ENCODE assay signal across 21 cellular contexts in the genomic region with DNA sequence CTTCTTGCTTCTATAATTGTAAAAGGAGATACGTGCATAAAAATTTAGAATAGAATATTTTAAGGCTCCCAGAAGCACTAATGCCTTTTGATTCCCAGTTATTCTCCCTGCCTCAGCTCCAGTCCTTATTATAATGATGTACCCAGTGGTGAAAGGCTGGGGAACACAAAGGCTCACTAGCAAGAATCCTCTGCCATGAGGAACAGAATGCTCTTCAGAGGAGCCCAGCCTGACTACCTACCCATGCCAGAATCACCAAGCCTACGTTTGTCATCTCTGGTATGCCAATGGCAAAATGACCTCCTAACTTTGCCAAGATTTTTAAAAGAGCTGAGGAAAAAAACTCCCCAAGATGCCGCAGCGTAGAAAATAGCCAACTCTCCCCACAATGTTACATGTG. TPM values are rescaled to one million over a fixed set of nuclear protein-coding genes. Genes with fewer than 3 reads are reported as not detected.
A peak's percentile ranks its signal among the peaks of the same experiment; 100 is the strongest.
DNase-seq lines count a peak whose midpoint lies in the region; ATAC-seq and TF ChIP-seq lines count a peak whose summit lies in the region.
"Had no signal": no experiment of that assay in that cellular context is flagged by ENCODE, and none has a peak within 500 bp of the region (broad histone marks: within the 10 kb centered on the region; RNA-seq: fewer than 3 reads in every experiment).

No MANE protein-coding gene starts in this region.

- H3K4me1 ChIP-seq in right cardiac atrium (ENCODE audit: control insufficient read depth, insufficient read depth, low read length) (no peaks in the 10 kb centered on the region), heart right ventricle (peaks cover 0 to 22% (median 4%) of the 10 kb centered on the region in 9 donors), right atrium auricular region (no peaks in the 10 kb centered on the region), spleen (no peaks in the 10 kb centered on the region)
- H3K4me1 ChIP-seq: BLaER1, Caco-2 had no signal

- 76% methylated on average over 4 of the region's 4 CpGs for WGBS in right cardiac atrium
- WGBS in heart right ventricle, 2 donors, result 60 to 67% methylated on average over 4 of the region's 4 CpGs
- 84 to 91% (median 89%) methylated on average over 4 of the region's 4 CpGs for WGBS in spleen, 5 donors

- no peak for TF ChIP-seq CTCF in heart right ventricle (IDR thresholded peaks at IDR 0.05)
- no peak for TF ChIP-seq CTCF in right atrium auricular region (IDR thresholded peaks at IDR 0.05)
- TF ChIP-seq CTCF in spleen (IDR thresholded peaks at IDR 0.05 in 8 of 11, conservative IDR thresholded peaks at IDR 0.05 in 3 of 11), result no peak

- no peak for TF ChIP-seq POLR2A in spleen (IDR thresholded peaks at IDR 0.05)

- ATAC-seq in Right ventricle myocardium inferior (peak; percentile 42), right cardiac atrium (no peak), heart right ventricle (peak in 6 of 8 donors; percentile 45 to 75 (median 68)), left ventricle myocardium superior (peak; percentile 74)
- ATAC-seq: CD8-positive, alpha-beta T cell; GM12878; GM23338; HCT116 had no signal

- no peak overlapping the region for H3K27ac ChIP-seq in right cardiac atrium (ENCODE audit: low read length)
- peak overlapping the region in 9 of 10 donors; percentile 14 to 76 (median 45) for H3K27ac ChIP-seq in heart right ventricle
- no peak overlapping the region for H3K27ac ChIP-seq in right atrium auricular region
- H3K27ac ChIP-seq in spleen, result no peak overlapping the region
- H3K27ac ChIP-seq: 22Rv1, BLaER1, C4-2B had no signal

- H3K27me3 ChIP-seq in right cardiac atrium (ENCODE audit: control insufficient read depth, insufficient read depth) (no peaks in the 10 kb centered on the region), heart right ventricle (no peaks in the 10 kb centered on the region), right atrium auricular region (no peaks in the 10 kb centered on the region), spleen (replicated peaks in 1 of 7) (no peaks in the 10 kb centered on the region)
- H3K27me3 ChIP-seq: BLaER1 had no signal

- intact Hi-C loops in Right ventricle myocardium inferior (cut with DNase I), result no loop called here
- intact Hi-C loops in right cardiac atrium (cut with DNase I), result no loop called here
- intact Hi-C loops in heart right ventricle (cut with DNase I), result no loop called here
- intact Hi-C loops in left ventricle myocardium superior (cut with micrococcal nuclease), result no loop called here
- intact Hi-C loops in spleen (cut with DNase I; ENCODE audit: low total_unique reads), result no loop called here

- H3K4me3 ChIP-seq in right cardiac atrium (ENCODE audit: low read length), result no peak overlapping the region
- H3K4me3 ChIP-seq in heart right ventricle, result no peak overlapping the region
- H3K4me3 ChIP-seq in right atrium auricular region, result no peak overlapping the region
- no peak overlapping the region for H3K4me3 ChIP-seq in spleen
- H3K4me3 ChIP-seq: BLaER1, GM12878, GM23338 had no signal

- DNase-seq in Right ventricle myocardium inferior (ENCODE audit: missing footprints) (no peak), right cardiac atrium (no peak), heart right ventricle (no peak), right atrium auricular region (ENCODE audit: low spot score) (no peak), left ventricle myocardium superior (no peak), dedifferentiated amniotic fluid mesenchymal stem cell (ENCODE audit: extremely low spot score) (no peak), spleen (no peak), NCI-H2171 treated with DMSO at 0.1 percent for 48 hours (lab: John Stamatoyannopoulos, UW) (no peak)
- DNase-seq: Caco-2; CD4-positive, CD25-positive, alpha-beta regulatory T cell; CD8-positive, alpha-beta T cell; DMS153; DND-41; GDM1; H9 had no signal

- H3K9me3 ChIP-seq in right cardiac atrium (ENCODE audit: control insufficient read depth, low read length), result no peaks in the 10 kb centered on the region
- H3K9me3 ChIP-seq in heart right ventricle, result peaks cover 0 to 24% (median 15%) of the 10 kb centered on the region in 11 donors
- peaks cover 0 to 13% of the 10 kb centered on the region in 2 donors for H3K9me3 ChIP-seq in right atrium auricular region
- H3K9me3 ChIP-seq in spleen, result peaks cover 0 to 33% (median 27%) of the 10 kb centered on the region in 8 donors
- H3K9me3 ChIP-seq: Caco-2 had no signal

- H3K36me3 ChIP-seq in heart right ventricle (peaks cover 0 to 12% (median 0%) of the 10 kb centered on the region in 9 donors), right atrium auricular region (peaks cover 9% of the 10 kb centered on the region), spleen (peaks cover 0 to 60% (median 7%) of the 10 kb centered on the region in 6 donors)

RNA-seq across cellular contexts. Expression of gene GATB, which starts 21.7 kb away (rescaled TPM):
- total RNA-seq in Right ventricle myocardium inferior (171 TPM), right cardiac atrium (100 to 1,000 TPM in 1 of 4 donors, 10 to 100 TPM in 3; 87.5 to 104 (median 91.0) TPM), heart right ventricle (100 to 1,000 TPM in 2 of 10 donors, 10 to 100 TPM in 8; 79.0 to 122 (median 88.5) TPM), right atrium auricular region (100 to 1,000 TPM in 1 of 2 donors, 10 to 100 TPM in 1; 28.1 to 131 TPM), left ventricle myocardium superior (142 TPM), spleen (10 to 100 TPM; 12.6 to 22.7 (median 15.6) TPM)
- polyA plus RNA-seq in right cardiac atrium (182 TPM), heart right ventricle (100 to 1,000 TPM in 1 of 2 donors, 10 to 100 TPM in 1; 39.1 to 168 TPM), spleen (10 to 100 TPM; 17.3 to 19.9 (median 18.8) TPM)

Comparison
In these comparisons a context has a peak if more than half of its experiments do, and no peak if none do; other contexts are left out.
1. ATAC-seq: peak in Right ventricle myocardium inferior (single experiment), heart right ventricle (6 of 8) and left ventricle myocardium superior (single experiment); none in right cardiac atrium (0 of 2).
2. H3K27ac ChIP-seq: peak in heart right ventricle (9 of 10); none in right cardiac atrium (single experiment), right atrium auricular region (0 of 2) and spleen (0 of 8).